25 cellular contexts compared by ENCODE assay signal in the genomic region with DNA sequence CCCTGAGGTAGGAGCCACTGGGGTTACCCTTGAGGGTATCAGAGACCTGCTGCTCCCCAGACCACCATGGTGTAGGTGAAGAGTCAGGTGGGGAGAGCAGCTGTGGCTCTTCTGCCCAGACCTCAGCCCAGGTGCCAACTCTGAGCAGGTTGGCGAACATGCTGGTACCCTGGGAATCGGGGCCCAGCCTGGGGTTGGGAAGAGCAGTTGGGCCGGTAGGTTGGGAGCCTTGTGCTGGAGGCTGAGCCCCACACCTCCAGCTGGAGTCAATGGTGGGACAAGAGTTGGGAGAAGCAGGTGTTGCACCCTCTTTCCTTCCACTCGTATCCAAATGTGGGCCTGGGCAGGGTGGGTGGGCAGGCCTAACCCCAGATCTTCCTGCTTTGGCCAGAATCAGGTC.
"Had no signal": no experiment of that assay in that cellular context is flagged by ENCODE, and none has a peak within 500 bp of the region (broad histone marks: within the 10 kb centered on the region; RNA-seq: fewer than 3 reads in every experiment).

No MANE protein-coding gene starts in this region.

- DNase-seq: naive thymus-derived CD4-positive, alpha-beta T cell; natural killer cell; nucleus accumbens; pancreas; psoas muscle; right lobe of liver; sigmoid colon; small intestine; stimulated activated CD4-positive, alpha-beta T cell treated with anti-CD3 and anti-CD28 coated beads, Interleukin-12 subunit alpha, Interleukin-12 subunit beta, amount 100 ng/mL, for 4 hours; stimulated activated CD4-positive, alpha-beta T cell treated with anti-CD3 and anti-CD28 coated beads, Interleukin-1b, Interleukin-23, amount 100 ng/mL, for 48 hours; stimulated activated CD4-positive, alpha-beta T cell treated with anti-CD3 and anti-CD28 coated beads, Interleukin-4, amount 100 ng/mL, for 1 hour; stimulated activated CD4-positive, alpha-beta T cell treated with anti-CD3 and anti-CD28 coated beads, Interleukin-4, amount 100 ng/mL, for 4 hours; stimulated activated CD8-positive, alpha-beta memory T cell treated with anti-CD3 and anti-CD28 coated beads, Interleukin-4, amount 100 ng/mL, for 48 hours; stimulated activated naive CD4-positive, alpha-beta T cell; stimulated activated naive CD8-positive, alpha-beta T cell treated with anti-CD3 and anti-CD28 coated beads, Interleukin-15, amount 100 ng/mL, for 72 hours; stimulated activated naive CD8-positive, alpha-beta T cell treated with anti-CD3 and anti-CD28 coated beads, Interleukin-15, Interleukin-2, amounts not matched to agents 100 U/mL and 50 U/mL, for 24 hours; substantia nigra; testis; tibial artery; transverse colon; upper lobe of right lung; uterus had no signal

- H3K27ac ChIP-seq: neural progenitor cell, neutrophil, pancreas, psoas muscle, right lobe of liver, sigmoid colon, suprapubic skin, testis, tibial artery, transverse colon, upper lobe of right lung, uterus had no signal
